Comparison of ENCODE assay signal across 12 cellular contexts in genomic region chr3:72907851-72908620, GRCh38. TPM values are rescaled to one million over a fixed set of nuclear protein-coding genes. Genes with fewer than 3 reads are reported as not detected.
DNase-seq lines count a peak whose midpoint lies in the region; ATAC-seq and TF ChIP-seq lines count a peak whose summit lies in the region.
"Had no signal": no experiment of that assay in that cellular context is flagged by ENCODE, and none has a peak within 500 bp of the region (broad histone marks: within the 10 kb centered on the region; RNA-seq: fewer than 3 reads in every experiment).

No MANE protein-coding gene starts in this region.

- peak; percentile 52 for DNase-seq in HT1080 (ENCODE audit: low read depth)
- peak; percentile 80 to 91 for DNase-seq in cardiac fibroblast (ENCODE audit: low read depth in 2 of 2)
- DNase-seq in left colon = no peak
- DNase-seq in thoracic aorta (ENCODE audit: low spot score) = peak; percentile 47
- no peak for DNase-seq in natural killer cell treated with Interleukin-12 subunit alpha and Interleukin-12 subunit beta and Interleukin-15 and Interleukin-18, amount 100 ng/mL, for 72 hours (ENCODE audit: low spot score)
- DNase-seq in cerebellar nuclear complex (lab: John Stamatoyannopoulos, UW) = no peak
- DNase-seq: activated B cell treated with CpG ODN at 0.5 μM for 24 hours, amniotic stem cell, NCI-H526 had no signal

- H3K4me3 ChIP-seq in cardiac fibroblast (replicated peaks in 1 of 2; ENCODE audit: low read depth in 2 of 2, low read length in 2 of 2) (no peak overlapping the region), thoracic aorta (peak overlapping the region; percentile 23)
- H3K4me3 ChIP-seq: tibial nerve had no signal

- intact Hi-C loops in left colon (cut with DNase I, micrococcal nuclease) = no loop called here

- no peaks in the 10 kb centered on the region for H3K9me3 Mint-ChIP-seq in natural killer cell treated with Interleukin-12 subunit alpha and Interleukin-12 subunit beta and Interleukin-15 and Interleukin-18, amount 100 ng/mL, for 72 hours
- H3K9me3 Mint-ChIP-seq: activated B cell treated with CpG ODN at 0.5 μM for 24 hours had no signal

- no peaks in the 10 kb centered on the region for H3K4me1 Mint-ChIP-seq in natural killer cell treated with Interleukin-12 subunit alpha and Interleukin-12 subunit beta and Interleukin-15 and Interleukin-18, amount 100 ng/mL, for 72 hours (ENCODE audit: low read depth in 2 of 2)
- H3K4me1 Mint-ChIP-seq: activated B cell treated with CpG ODN at 0.5 μM for 24 hours had no signal

- no peaks in the 10 kb centered on the region for H3K36me3 ChIP-seq in thoracic aorta

- ATAC-seq in left colon (peak; percentile 26), thoracic aorta (ENCODE audit: insufficient number of reproducible peaks, low FRiP score, low read depth) (peak; percentile 78), HG02759 (IDR thresholded peaks at IDR 0.05; ENCODE audit: unreplicated experiment) (no peak)
- no peak for ATAC-seq in natural killer cell treated with Interleukin-12 subunit alpha and Interleukin-12 subunit beta and Interleukin-15 and Interleukin-18, amount 100 ng/mL, for 72 hours

- H3K27ac Mint-ChIP-seq in natural killer cell treated with Interleukin-12 subunit alpha and Interleukin-12 subunit beta and Interleukin-15 and Interleukin-18, amount 100 ng/mL, for 72 hours = no peak overlapping the region
- H3K27ac Mint-ChIP-seq: activated B cell treated with CpG ODN at 0.5 μM for 24 hours had no signal

- H3K27me3 Mint-ChIP-seq in natural killer cell treated with Interleukin-12 subunit alpha and Interleukin-12 subunit beta and Interleukin-15 and Interleukin-18, amount 100 ng/mL, for 72 hours = peaks cover 3 to 9% of the 10 kb centered on the region in 2 donors

- H3K4me1 ChIP-seq in thoracic aorta (ENCODE audit: control insufficient read depth in 1 of 2, low read depth in 2 of 2) = peaks cover 36 to 85% of the 10 kb centered on the region in 2 donors

- TF ChIP-seq CTCF in cardiac fibroblast (IDR thresholded peaks at IDR 0.05; ENCODE audit: low read depth, low read length) (no peak), thoracic aorta (IDR thresholded peaks at IDR 0.05) (no peak)

- no peak overlapping the region for H3K4me3 Mint-ChIP-seq in natural killer cell treated with Interleukin-12 subunit alpha and Interleukin-12 subunit beta and Interleukin-15 and Interleukin-18, amount 100 ng/mL, for 72 hours
- H3K4me3 Mint-ChIP-seq: activated B cell treated with CpG ODN at 0.5 μM for 24 hours had no signal

- no peaks in the 10 kb centered on the region for H3K36me3 Mint-ChIP-seq in natural killer cell treated with Interleukin-12 subunit alpha and Interleukin-12 subunit beta and Interleukin-15 and Interleukin-18, amount 100 ng/mL, for 72 hours

- no peaks in the 10 kb centered on the region for H3K9me3 ChIP-seq in thoracic aorta
- H3K9me3 ChIP-seq: tibial nerve had no signal

- H3K27me3 ChIP-seq in thoracic aorta (replicated peaks; ENCODE audit: insufficient read depth) = no peaks in the 10 kb centered on the region
- H3K27me3 ChIP-seq: tibial nerve had no signal

- H3K27ac ChIP-seq in thoracic aorta = peak overlapping the region; percentile 78 to 86
- H3K27ac ChIP-seq: HL-60 had no signal

RNA-seq across cellular contexts. Expression of gene GXYLT2, which starts 20.2 kb away (rescaled TPM):
- total RNA-seq in HT1080 (2014; rRNA removed; shearing (Covaris generic)) = 8.0 and 11.3 TPM in 2 replicates
- 8.3 and 11.9 TPM in 2 replicates for polyA plus RNA-seq in HT1080 (2015; cell fraction: cytosol; rRNA removed)
- 4.2 and 4.7 TPM in 2 replicates for polyA plus RNA-seq in HT1080 (2015; cell fraction: nucleus; rRNA removed)
- 10 to 100 TPM in 1 of 2 donors, 1 to 10 TPM in 1; 3.3 to 12.6 TPM for total RNA-seq in left colon
- total RNA-seq in thoracic aorta = 10 to 100 TPM; 32.4 to 35.1 TPM
- total RNA-seq in natural killer cell treated with Interleukin-12 subunit alpha and Interleukin-12 subunit beta and Interleukin-15 and Interleukin-18, amount 100 ng/mL, for 72 hours = not detected
- total RNA-seq: activated B cell treated with CpG ODN at 0.5 μM for 24 hours had no signal

RNA-seq across cellular contexts. Expression of gene SHQ1, which starts 59.8 kb away (rescaled TPM):
- total RNA-seq in HT1080 (2014; rRNA removed; shearing (Covaris generic)) = 32.3 and 40.4 TPM in 2 replicates
- 23.6 and 27.2 TPM in 2 replicates for polyA plus RNA-seq in HT1080 (2015; cell fraction: cytosol; rRNA removed)
- polyA plus RNA-seq in HT1080 (2015; cell fraction: nucleus; rRNA removed) = 26.4 and 31.2 TPM in 2 replicates
- 10 to 100 TPM; 21.5 to 22.0 TPM for total RNA-seq in left colon
- 10 to 100 TPM in 1 of 2 donors, 1 to 10 TPM in 1; 4.5 to 12.3 TPM for total RNA-seq in thoracic aorta
- 10 to 100 TPM; 28.9 to 59.1 TPM for total RNA-seq in natural killer cell treated with Interleukin-12 subunit alpha and Interleukin-12 subunit beta and Interleukin-15 and Interleukin-18, amount 100 ng/mL, for 72 hours

Comparison
In these comparisons a context has a peak if more than half of its experiments do, and no peak if none do; other contexts are left out.
1. DNase-seq: peak in HT1080 (single experiment), cardiac fibroblast (2 of 2) and thoracic aorta (single experiment); none in left colon (0 of 2), natural killer cell treated with Interleukin-12 subunit alpha and Interleukin-12 subunit beta and Interleukin-15 and Interleukin-18, amount 100 ng/mL, for 72 hours (single experiment) and cerebellar nuclear complex (0 of 2).
2. ATAC-seq: peak in left colon (single experiment) and thoracic aorta (single experiment); none in natural killer cell treated with Interleukin-12 subunit alpha and Interleukin-12 subunit beta and Interleukin-15 and Interleukin-18, amount 100 ng/mL, for 72 hours (0 of 2) and HG02759 (single experiment).